15 cellular contexts compared by ENCODE assay signal in genomic region chr1:220221269-220221668, GRCh38.
"Had no signal": no experiment of that assay in that cellular context is flagged by ENCODE, and none has a peak within 500 bp of the region (broad histone marks: within the 10 kb centered on the region; RNA-seq: fewer than 3 reads in every experiment).

No MANE protein-coding gene starts in this region.

- H3K9me3 ChIP-seq: ascending aorta, lower lobe of right lung, tibial artery had no signal

- H3K27ac ChIP-seq: ascending aorta, dorsolateral prefrontal cortex, lower lobe of right lung, parathyroid adenoma, tibial artery had no signal

- H3K27me3 ChIP-seq: ascending aorta, dorsolateral prefrontal cortex, tibial artery had no signal

- ATAC-seq: activated CD4-positive, alpha-beta T cell treated with anti-CD3 and anti-CD28 coated beads for 36 hours; activated CD8-positive, alpha-beta T cell treated with anti-CD3 and anti-CD28 coated beads for 36 hours; activated naive CD8-positive, alpha-beta T cell treated with anti-CD3 and anti-CD28 coated beads, Interleukin-2, amount 50 U/mL, for 24 hours; activated T-cell treated with anti-CD3 and anti-CD28 coated beads, Interleukin-2, amount 50 U/mL, for 72 hours; lower lobe of right lung had no signal

- H3K9ac ChIP-seq: parathyroid adenoma had no signal

- H3K4me3 ChIP-seq: ascending aorta, dorsolateral prefrontal cortex, lower lobe of right lung, tibial artery had no signal

- H2AFZ ChIP-seq: parathyroid adenoma had no signal

- H3K36me3 ChIP-seq: lower lobe of right lung, tibial artery had no signal

- H3K79me2 ChIP-seq: parathyroid adenoma had no signal

- H3K4me1 ChIP-seq: parathyroid adenoma had no signal

- FAIRE-seq: bronchial epithelial cell had no signal

- DNase-seq: activated CD4-positive, alpha-beta T cell treated with anti-CD3 and anti-CD28 coated beads for 36 hours; activated CD8-positive, alpha-beta memory T cell treated with anti-CD3 and anti-CD28 coated beads, Interleukin-2, amount 50 U/mL, for 4 hours; activated CD8-positive, alpha-beta T cell treated with anti-CD3 and anti-CD28 coated beads for 36 hours; activated naive CD8-positive, alpha-beta T cell treated with anti-CD3 and anti-CD28 coated beads, Interleukin-2, amount 50 U/mL, for 24 hours; activated T-cell treated with anti-CD3 and anti-CD28 coated beads, Interleukin-2, amount 50 U/mL, for 72 hours; dorsolateral prefrontal cortex; hypothalamus; lower lobe of right lung; naive B cell; stimulated activated CD4-positive, alpha-beta T cell treated with anti-CD3 and anti-CD28 coated beads, Interleukin-15, amount 100 ng/mL, for 24 hours; T-helper 2 cell; tibial artery had no signal
